ENCODE assay signal across 9 cellular contexts in the genomic region with DNA sequence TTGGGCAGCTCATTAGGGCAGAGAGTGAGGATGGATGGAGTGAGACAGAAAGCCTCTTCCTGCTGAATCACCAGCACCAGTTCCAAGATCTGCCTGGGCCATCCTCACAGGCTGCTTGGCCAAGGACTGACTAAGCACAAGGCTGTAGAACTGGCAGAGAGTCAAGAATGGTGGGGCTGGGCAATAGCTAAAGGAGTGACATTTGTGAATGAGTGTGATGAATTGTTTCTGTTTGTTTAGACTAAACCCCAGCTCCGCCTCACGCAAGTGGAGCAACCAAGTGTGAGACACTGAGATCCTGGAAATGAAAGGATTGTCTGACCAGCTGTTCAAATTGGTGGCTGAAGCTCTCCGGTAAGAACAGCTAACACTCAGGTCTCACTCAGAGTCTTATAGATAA. TPM values are rescaled to one million over a fixed set of nuclear protein-coding genes. Genes with fewer than 3 reads are reported as not detected.
DNase-seq lines count a peak whose midpoint lies in the region; ATAC-seq and TF ChIP-seq lines count a peak whose summit lies in the region.
"Had no signal": no experiment of that assay in that cellular context is flagged by ENCODE, and none has a peak within 500 bp of the region (broad histone marks: within the 10 kb centered on the region; RNA-seq: fewer than 3 reads in every experiment).

No MANE protein-coding gene starts in this region.

- H3K9me3 ChIP-seq in MM.1S (replicated peaks; ENCODE audit: insufficient read depth, low read length) (no peaks in the 10 kb centered on the region), H9 (ENCODE audit: control insufficient read depth, low read depth, low read length) (no peaks in the 10 kb centered on the region)
- H3K9me3 ChIP-seq: vagina had no signal

- H2BK12ac ChIP-seq in H9 (ENCODE audit: insufficient read length, low read depth, low read length): no peak overlapping the region

- no peak overlapping the region for H3K56ac ChIP-seq in H9 (ENCODE audit: insufficient read length, low read depth, low read length)

- no peaks in the 10 kb centered on the region for H3F3A ChIP-seq in MM.1S (ENCODE audit: insufficient read depth, low read length)

- H2AFZ ChIP-seq in MM.1S (ENCODE audit: low read length) (no peak overlapping the region), H9 (ENCODE audit: low read length) (no peak overlapping the region)

- H3T11ph ChIP-seq in H9 (ENCODE audit: low read length): no peak overlapping the region

- H4K8ac ChIP-seq in H9 (replicated peaks; ENCODE audit: insufficient read length, low read depth, low read length): no peak overlapping the region

- no peaks in the 10 kb centered on the region for H3K4me1 Mint-ChIP-seq in H9

- H4K20me1 ChIP-seq in MM.1S (ENCODE audit: insufficient read depth, low read length): no peaks in the 10 kb centered on the region
- H4K20me1 ChIP-seq in H9 (ENCODE audit: control insufficient read depth, insufficient read depth, insufficient read length): no peaks in the 10 kb centered on the region

- H3K18ac ChIP-seq in H9 (ENCODE audit: insufficient read length, low read depth, low read length): no peak overlapping the region

- no peak overlapping the region for H3K4ac ChIP-seq in H9 (ENCODE audit: low read depth, low read length)

- H3K36me3 ChIP-seq in MM.1S (replicated peaks; ENCODE audit: insufficient read depth, low read length): no peaks in the 10 kb centered on the region
- H3K36me3 ChIP-seq: vagina had no signal

- H3K4me1 ChIP-seq in MM.1S (ENCODE audit: low read length) (no peaks in the 10 kb centered on the region), H9 (ENCODE audit: insufficient read depth, low read length) (no peaks in the 10 kb centered on the region)
- H3K4me1 ChIP-seq: vagina had no signal

- H4K5ac ChIP-seq in H9 (ENCODE audit: insufficient read length, low read depth, low read length): no peak overlapping the region

- H2BK120ac ChIP-seq in H9 (ENCODE audit: low read depth, low read length, poor library complexity, severe bottlenecking): no peak overlapping the region

- no peak overlapping the region for H3K27ac Mint-ChIP-seq in H9

- no peaks in the 10 kb centered on the region for H3K9me2 ChIP-seq in MM.1S (replicated peaks; ENCODE audit: insufficient read depth, low read length)

- no peak overlapping the region for H3K23ac ChIP-seq in H9 (ENCODE audit: insufficient read length, low read depth, low read length)

- intact Hi-C loops in left ventricle myocardium superior (cut with micrococcal nuclease): no loop called here

- H2BK5ac ChIP-seq in H9 (ENCODE audit: insufficient read length, low read length): no peak overlapping the region

- H3K27me3 ChIP-seq in MM.1S (replicated peaks; ENCODE audit: insufficient read depth, low read length) (no peaks in the 10 kb centered on the region), H9 (ENCODE audit: insufficient read depth, low read length) (peaks cover 14% of the 10 kb centered on the region; the same call in 1 of the 2 replicates)
- H3K27me3 ChIP-seq: vagina had no signal

- H3K9ac ChIP-seq in MM.1S (ENCODE audit: low read length): no peak overlapping the region
- H3K9ac ChIP-seq in H9 (ENCODE audit: extremely low read depth, insufficient read length, low read length): no peak overlapping the region

- no peaks in the 10 kb centered on the region for H3K36me3 Mint-ChIP-seq in H9 (ENCODE audit: insufficient read depth in 1 of 3, low read depth in 3 of 3)

- peak; percentile 100 for DNase-seq in LHCN-M2 (ENCODE audit: low read depth)
- peak; percentile 74 for DNase-seq in T1000 (lab: John Stamatoyannopoulos, UW)
- peak; percentile 60 for DNase-seq in left ventricle myocardium superior
- DNase-seq in superior temporal gyrus (ENCODE audit: extremely low spot score): peak; percentile 79
- DNase-seq in NCI-H1436 (lab: John Stamatoyannopoulos, UW): no peak
- no peak for DNase-seq in MM.1S
- DNase-seq in stimulated activated CD4-positive, alpha-beta T cell treated with anti-CD3 and anti-CD28 coated beads, Interleukin-4, amount 100 ng/mL, for 1 hour: no peak
- DNase-seq in H9: no peak

- H3K79me1 ChIP-seq in H9 (ENCODE audit: insufficient read depth, low read depth, low read length, poor library complexity, severe bottlenecking): no peaks in the 10 kb centered on the region

- H3K27ac ChIP-seq in MM.1S (ENCODE audit: low read length) (no peak overlapping the region), H9 (ENCODE audit: insufficient read length, low read depth, low read length) (no peak overlapping the region)
- H3K27ac ChIP-seq: vagina had no signal

- H3K4me3 Mint-ChIP-seq in H9: no peak overlapping the region

- H3K4me2 ChIP-seq in MM.1S (ENCODE audit: low read depth, low read length) (no peak overlapping the region), H9 (ENCODE audit: insufficient read depth, insufficient read length, low read length) (no peak overlapping the region)

- no peak overlapping the region for H2BK20ac ChIP-seq in H9 (ENCODE audit: low read depth, low read length, poor library complexity, severe bottlenecking)

- no peak overlapping the region for H4K91ac ChIP-seq in H9 (ENCODE audit: insufficient read length, low read depth, low read length)

- H2BK15ac ChIP-seq in H9 (ENCODE audit: low read depth, low read length): no peak overlapping the region

- no peaks in the 10 kb centered on the region for H3K23me2 ChIP-seq in H9 (ENCODE audit: insufficient read length, low read depth, low read length, poor library complexity, severe bottlenecking)

- no peaks in the 10 kb centered on the region for H3K9me3 Mint-ChIP-seq in H9

- WGBS in H9 (ENCODE audit: extremely low coverage, insufficient read length, low lambda C conversion rate): no CpG with 5 or more reads among the region's 3 CpGs

- no peak overlapping the region for H2AK5ac ChIP-seq in H9 (ENCODE audit: insufficient read length, low read length)

- TF ChIP-seq CTCF in MM.1S (IDR thresholded peaks at IDR 0.05; ENCODE audit: low read length) (no peak), H9 (conservative IDR thresholded peaks at IDR 0.05) (no peak)

- no peak overlapping the region for H3K4me3 ChIP-seq in MM.1S (ENCODE audit: low read length)
- H3K4me3 ChIP-seq: vagina had no signal

- peak; percentile 91 for ATAC-seq in left ventricle myocardium superior

- peaks cover 51% of the 10 kb centered on the region for H3K27me3 Mint-ChIP-seq in H9 (ENCODE audit: low read depth)

- H3K79me2 ChIP-seq in MM.1S (ENCODE audit: low read length) (no peaks in the 10 kb centered on the region), H9 (ENCODE audit: insufficient read depth, low read length) (no peaks in the 10 kb centered on the region)

- no peak overlapping the region for H3K14ac ChIP-seq in H9 (ENCODE audit: insufficient read depth, low read length)

RNA-seq across cellular contexts. Expression of a gene that starts 38.6 kb away (rescaled TPM):
- total RNA-seq in LHCN-M2 (2014; rRNA removed): 0.46 and 0.71 TPM in 2 replicates
- polyA plus RNA-seq in LHCN-M2 (2012): not detected
- 0.55 TPM for total RNA-seq in left ventricle myocardium superior
- total RNA-seq in H9 (2021): not detected in 2 replicates

RNA-seq across cellular contexts. Expression of a gene that starts 44.8 kb away (rescaled TPM):
- total RNA-seq in LHCN-M2 (2014; rRNA removed) (under 0.01 TPM in 1 of 2 replicates, not detected in the other), left ventricle myocardium superior (0.22 TPM), H9 (2021) (0.94 and 0.98 TPM in 2 replicates)
- polyA plus RNA-seq in LHCN-M2 (2012): 0.01 TPM

Comparison
In these comparisons a context has a peak if more than half of its experiments do, and no peak if none do; other contexts are left out.
1. DNase-seq: peak in LHCN-M2 (single experiment), T1000 (single experiment), left ventricle myocardium superior (single experiment) and superior temporal gyrus (single experiment); none in NCI-H1436 (single experiment), MM.1S (single experiment), stimulated activated CD4-positive, alpha-beta T cell treated with anti-CD3 and anti-CD28 coated beads, Interleukin-4, amount 100 ng/mL, for 1 hour (single experiment) and H9 (single experiment).